10 cellular contexts compared by ENCODE assay signal in the genomic region with DNA sequence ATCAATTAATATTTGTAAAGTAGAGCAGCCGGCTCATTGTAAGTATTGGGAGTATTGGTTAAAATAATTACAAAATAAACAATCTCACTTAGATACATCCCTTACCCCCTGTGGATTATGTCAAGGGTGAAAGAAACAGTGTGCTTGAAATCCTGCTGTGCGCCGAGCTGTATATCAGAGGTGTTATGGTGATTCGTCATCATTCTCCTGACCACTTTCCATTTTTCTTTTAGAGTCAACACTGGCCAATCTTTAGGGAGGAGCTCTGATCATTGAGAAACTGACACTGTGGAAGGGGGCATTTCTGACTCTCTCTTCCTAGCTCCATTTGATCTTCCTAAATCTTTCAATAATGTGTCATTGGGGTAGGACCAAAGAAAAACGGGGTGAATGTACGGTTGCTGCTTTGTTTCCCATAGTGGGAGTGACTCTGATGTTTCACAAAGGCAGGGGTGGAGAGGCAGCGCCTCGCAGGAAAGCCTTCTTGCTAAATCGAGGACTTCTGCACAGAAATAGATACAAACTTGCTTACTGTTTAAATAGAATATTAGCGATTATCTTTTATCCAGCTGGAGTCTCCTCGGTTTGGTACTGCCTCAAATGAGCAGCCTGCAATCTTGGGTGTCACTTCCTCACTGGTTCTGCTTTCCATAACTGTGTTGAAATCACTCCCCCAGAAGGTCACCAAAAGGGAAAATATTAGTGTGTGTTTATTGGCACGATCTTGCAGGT.
DNase-seq lines count a peak whose midpoint lies in the region; ATAC-seq and TF ChIP-seq lines count a peak whose summit lies in the region.
"Had no signal": no experiment of that assay in that cellular context is flagged by ENCODE, and none has a peak within 500 bp of the region (broad histone marks: within the 10 kb centered on the region; RNA-seq: fewer than 3 reads in every experiment).

No MANE protein-coding gene starts in this region.

- peak overlapping the region; percentile 36 for H3K4me3 Mint-ChIP-seq in CD4-positive, alpha-beta T cell
- H3K4me3 Mint-ChIP-seq in immature natural killer cell (peak overlapping the region in 2 of 5 donors; percentile 8 to 25), nephron progenitor cell (no peak overlapping the region)
- H3K4me3 Mint-ChIP-seq: nephron had no signal

- H3K4me1 Mint-ChIP-seq in CD4-positive, alpha-beta T cell (ENCODE audit: low read depth), result peaks cover 72% of the 10 kb centered on the region
- H3K4me1 Mint-ChIP-seq in immature natural killer cell (peaks cover 49 to 68% of the 10 kb centered on the region in 2 donors), nephron progenitor cell (no peaks in the 10 kb centered on the region)
- H3K4me1 Mint-ChIP-seq: nephron had no signal

- no peak for TF ChIP-seq CTCF in CD4-positive, alpha-beta T cell (IDR thresholded peaks at IDR 0.05)
- no peak for TF ChIP-seq CTCF in nephron progenitor cell (IDR thresholded peaks at IDR 0.05)

- CTCF ChIA-PET in CD4-positive, alpha-beta T cell (lab: Charles Lee), result interaction anchor here (0.7 kb wide), 1 partner anchor 15 kb away, joined by 3 read pairs; no protein-coding TSS in a partner anchor

- no peaks in the 10 kb centered on the region for H3K9me3 Mint-ChIP-seq in CD4-positive, alpha-beta T cell
- H3K9me3 Mint-ChIP-seq in immature natural killer cell (no peaks in the 10 kb centered on the region), nephron progenitor cell (no peaks in the 10 kb centered on the region)
- H3K9me3 Mint-ChIP-seq: nephron had no signal

- no peaks in the 10 kb centered on the region for H3K27me3 Mint-ChIP-seq in CD4-positive, alpha-beta T cell
- peaks cover 0 to 2% (median 0%) of the 10 kb centered on the region in 3 donors for H3K27me3 Mint-ChIP-seq in immature natural killer cell (ENCODE audit: low read depth in 3 of 3)
- peaks cover 18% of the 10 kb centered on the region for H3K27me3 Mint-ChIP-seq in nephron progenitor cell (ENCODE audit: low read depth, poor library complexity)

- H3K27me3 ChIP-seq in CD4-positive, alpha-beta T cell (ENCODE audit: control insufficient read depth, insufficient read depth, low read length), result no peaks in the 10 kb centered on the region

- peak; percentile 24 for ATAC-seq in CD4-positive, alpha-beta T cell (ENCODE audit: poor library complexity)
- ATAC-seq in GM18511 (IDR thresholded peaks at IDR 0.05; ENCODE audit: unreplicated experiment) (peak; percentile 70), GM19324 (IDR thresholded peaks at IDR 0.05; ENCODE audit: low FRiP score, unreplicated experiment) (no peak)

- intact Hi-C loops in CD4-positive, alpha-beta T cell (cut with DNase I, micrococcal nuclease), result loop anchor here in 1 of 2 experiments (10.0 kb wide), 2 partner anchors 46 to 54 kb away; no protein-coding TSS in a partner anchor

- peak overlapping the region; percentile 81 for H3K27ac Mint-ChIP-seq in CD4-positive, alpha-beta T cell
- H3K27ac Mint-ChIP-seq in immature natural killer cell (peak overlapping the region in 5 of 6 donors; percentile 6 to 51 (median 21)), nephron progenitor cell (no peak overlapping the region)
- H3K27ac Mint-ChIP-seq: nephron had no signal

- POLR2A ChIA-PET in CD4-positive, alpha-beta T cell (lab: Charles Lee), result interaction anchor here (0.6 to 3.7 kb wide), 3 partner anchors 9 to 51 kb away, joined by 3 to 20 read pairs (median 5); no protein-coding TSS in a partner anchor

- no peak for DNase-seq in CD4-positive, alpha-beta T cell
- peak; percentile 45 for DNase-seq in OCI-M1 (lab: John Stamatoyannopoulos, UW)
- no peak for DNase-seq in immature natural killer cell
- no peak for DNase-seq in NCI-H82 treated with DMSO at 0.1 percent for 48 hours (lab: John Stamatoyannopoulos, UW; ENCODE audit: unreplicated experiment)
- no peak for DNase-seq in nephron progenitor cell
- no peak for DNase-seq in NCI-H1092 treated with DMSO at 0.1 percent for 48 hours (lab: John Stamatoyannopoulos, UW)
- DNase-seq: NCI-H510A treated with DMSO at 0.1 percent for 48 hours had no signal

- peaks cover 13% of the 10 kb centered on the region for H3K36me3 Mint-ChIP-seq in CD4-positive, alpha-beta T cell (ENCODE audit: low read depth)
- peaks cover 0 to 4% (median 3%) of the 10 kb centered on the region in 3 donors for H3K36me3 Mint-ChIP-seq in immature natural killer cell
- H3K36me3 Mint-ChIP-seq in nephron progenitor cell (ENCODE audit: low read depth), result no peaks in the 10 kb centered on the region

- H3K27ac ChIP-seq in CD4-positive, alpha-beta T cell (ENCODE audit: low read depth, low read length), result peak overlapping the region; percentile 22

- H3K9me3 ChIP-seq in CD4-positive, alpha-beta T cell (ENCODE audit: control insufficient read depth, low read length), result no peaks in the 10 kb centered on the region
